Comparison of ENCODE assay signal across 10 cellular contexts in genomic region chr17:1834378-1835149, GRCh38. TPM values are rescaled to one million over a fixed set of nuclear protein-coding genes. Genes with fewer than 3 reads are reported as not detected.
A peak's percentile ranks its signal among the peaks of the same experiment; 100 is the strongest.
DNase-seq lines count a peak whose midpoint lies in the region; ATAC-seq and TF ChIP-seq lines count a peak whose summit lies in the region.
"Had no signal": no experiment of that assay in that cellular context is flagged by ENCODE, and none has a peak within 500 bp of the region (broad histone marks: within the 10 kb centered on the region; RNA-seq: fewer than 3 reads in every experiment).

No MANE protein-coding gene starts in this region.

- no peak overlapping the region for H3K4me3 Mint-ChIP-seq in WTC11
- H3K4me3 Mint-ChIP-seq in chondrocyte (ENCODE audit: unreplicated experiment) = no peak overlapping the region

- H3K36me3 Mint-ChIP-seq in WTC11 (peaks cover 17% of the 10 kb centered on the region), chondrocyte (ENCODE audit: low read depth) (peaks cover 2% of the 10 kb centered on the region)

- intact Hi-C loops in left colon (cut with DNase I, micrococcal nuclease) = no loop called here

- H3K27ac Mint-ChIP-seq in WTC11 = peak overlapping the region; percentile 44; the same call in 1 of the 2 replicates
- no peak overlapping the region for H3K27ac Mint-ChIP-seq in chondrocyte (ENCODE audit: unreplicated experiment)

- H3K9me3 Mint-ChIP-seq in WTC11 (no peaks in the 10 kb centered on the region; the same call in 1 of the 2 replicates), chondrocyte (ENCODE audit: low read depth) (no peaks in the 10 kb centered on the region)

- CTCF ChIA-PET in WTC11 (lab: Charles Lee) = interaction anchor here (1.4 kb wide), 1 partner anchor 31 kb away, joined by 3 read pairs; no protein-coding TSS in a partner anchor

- H3K4me1 Mint-ChIP-seq in WTC11 (peaks cover 4% of the 10 kb centered on the region), chondrocyte (ENCODE audit: low read depth) (peaks cover 12% of the 10 kb centered on the region)

- TF ChIP-seq CTCF in WTC11 (IDR thresholded peaks at IDR 0.05) = no peak
- no peak for TF ChIP-seq CTCF in chondrocyte (IDR thresholded peaks at IDR 0.05)
- TF ChIP-seq CTCF in brain microvascular endothelial cell (IDR thresholded peaks at IDR 0.05; ENCODE audit: low read depth, low read length, missing control alignments) = no peak

- DNase-seq in stimulated activated CD4-positive, alpha-beta T cell treated with anti-CD3 and anti-CD28 coated beads, Interleukin-12 subunit alpha, Interleukin-12 subunit beta, amount 100 ng/mL, for 24 hours (ENCODE audit: low read depth in 2 of 2) = peak; percentile 2 to 11
- no peak for DNase-seq in stimulated activated CD4-positive, alpha-beta T cell treated with anti-CD3 and anti-CD28 coated beads, Interleukin-4, amount 100 ng/mL, for 1 hour
- DNase-seq in WTC11 (ENCODE audit: low spot score) (no peak), left colon (no peak), chondrocyte (ENCODE audit: low spot score) (no peak), brain microvascular endothelial cell (no peak)
- DNase-seq in stimulated activated naive CD8-positive, alpha-beta T cell treated with anti-CD3 and anti-CD28 coated beads, Interleukin-15, Interleukin-2, amounts not matched to agents 100 U/mL and 50 U/mL, for 24 hours = peak; percentile 25
- DNase-seq: mammary epithelial cell had no signal

- H3K27me3 ChIP-seq in brain microvascular endothelial cell (replicated peaks) = no peaks in the 10 kb centered on the region

- ATAC-seq in HG02938 (IDR thresholded peaks at IDR 0.05; ENCODE audit: unreplicated experiment) (peak; percentile 60), WTC11 (no peak), left colon (no peak)
- peak; percentile 57 for ATAC-seq in stimulated activated naive CD8-positive, alpha-beta T cell treated with anti-CD3 and anti-CD28 coated beads, Interleukin-15, Interleukin-2, amounts not matched to agents 100 U/mL and 50 U/mL, for 24 hours

- H3K27me3 Mint-ChIP-seq in WTC11 (ENCODE audit: low read depth) (no peaks in the 10 kb centered on the region), chondrocyte (ENCODE audit: low read depth) (no peaks in the 10 kb centered on the region)

- in situ Hi-C loops in brain microvascular endothelial cell (cut with HindIII; ENCODE audit: low pct_ligation_motif_present, low sequenced_read_pairs) = no loop called here

- H3K4me3 ChIP-seq in brain microvascular endothelial cell (ENCODE audit: low read depth, low read length) = no peak overlapping the region

- H3K36me3 ChIP-seq in brain microvascular endothelial cell (replicated peaks) = no peaks in the 10 kb centered on the region

- H3K27ac ChIP-seq in brain microvascular endothelial cell = no peak overlapping the region
- H3K27ac ChIP-seq: epithelial cell of prostate had no signal

- POLR2A ChIA-PET in WTC11 (lab: Charles Lee) = interaction anchor here (0.7 kb wide), 1 partner anchor 161 kb away, joined by 3 read pairs; no protein-coding TSS in a partner anchor

TF ChIP-seq in WTC11, 78 proteins besides CTCF, POLR2A, EP300 and RAD21:
- TF ChIP-seq, protein P1, sequence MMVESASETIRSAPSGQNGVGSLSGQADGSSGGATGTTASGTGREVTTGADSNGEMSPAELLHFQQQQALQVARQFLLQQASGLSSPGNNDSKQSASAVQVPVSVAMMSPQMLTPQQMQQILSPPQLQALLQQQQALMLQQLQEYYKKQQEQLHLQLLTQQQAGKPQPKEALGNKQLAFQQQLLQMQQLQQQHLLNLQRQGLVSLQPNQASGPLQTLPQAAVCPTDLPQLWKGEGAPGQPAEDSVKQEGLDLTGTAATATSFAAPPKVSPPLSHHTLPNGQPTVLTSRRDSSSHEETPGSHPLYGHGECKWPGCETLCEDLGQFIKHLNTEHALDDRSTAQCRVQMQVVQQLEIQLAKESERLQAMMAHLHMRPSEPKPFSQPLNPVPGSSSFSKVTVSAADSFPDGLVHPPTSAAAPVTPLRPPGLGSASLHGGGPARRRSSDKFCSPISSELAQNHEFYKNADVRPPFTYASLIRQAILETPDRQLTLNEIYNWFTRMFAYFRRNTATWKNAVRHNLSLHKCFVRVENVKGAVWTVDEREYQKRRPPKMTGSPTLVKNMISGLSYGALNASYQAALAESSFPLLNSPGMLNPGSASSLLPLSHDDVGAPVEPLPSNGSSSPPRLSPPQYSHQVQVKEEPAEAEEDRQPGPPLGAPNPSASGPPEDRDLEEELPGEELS (CRISPR knock-in tag; IDR thresholded peaks at IDR 0.05) = no peak
- TF ChIP-seq PRDM15 (CRISPR knock-in tag; IDR thresholded peaks at IDR 0.05) (no peak), ZNF396 (CRISPR knock-in tag; IDR thresholded peaks at IDR 0.05; ENCODE audit: borderline replicate concordance) (no peak), ZNF317 (CRISPR knock-in tag; IDR thresholded peaks at IDR 0.05; ENCODE audit: borderline replicate concordance, low read depth) (no peak), IRF2 (CRISPR knock-in tag; IDR thresholded peaks at IDR 0.05; ENCODE audit: borderline replicate concordance, low read depth) (no peak), SP1 (CRISPR knock-in tag; conservative IDR thresholded peaks at IDR 0.05) (no peak), ETV6 (CRISPR knock-in tag; IDR thresholded peaks at IDR 0.05) (no peak), JUN (CRISPR knock-in tag; IDR thresholded peaks at IDR 0.05) (no peak), HMGA2 (CRISPR knock-in tag; IDR thresholded peaks at IDR 0.05) (no peak)
- TF ChIP-seq, protein P2, sequence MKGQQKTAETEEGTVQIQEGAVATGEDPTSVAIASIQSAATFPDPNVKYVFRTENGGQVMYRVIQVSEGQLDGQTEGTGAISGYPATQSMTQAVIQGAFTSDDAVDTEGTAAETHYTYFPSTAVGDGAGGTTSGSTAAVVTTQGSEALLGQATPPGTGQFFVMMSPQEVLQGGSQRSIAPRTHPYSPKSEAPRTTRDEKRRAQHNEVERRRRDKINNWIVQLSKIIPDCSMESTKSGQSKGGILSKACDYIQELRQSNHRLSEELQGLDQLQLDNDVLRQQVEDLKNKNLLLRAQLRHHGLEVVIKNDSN (CRISPR knock-in tag; IDR thresholded peaks at IDR 0.05) = no peak
- TF ChIP-seq, protein P3, sequence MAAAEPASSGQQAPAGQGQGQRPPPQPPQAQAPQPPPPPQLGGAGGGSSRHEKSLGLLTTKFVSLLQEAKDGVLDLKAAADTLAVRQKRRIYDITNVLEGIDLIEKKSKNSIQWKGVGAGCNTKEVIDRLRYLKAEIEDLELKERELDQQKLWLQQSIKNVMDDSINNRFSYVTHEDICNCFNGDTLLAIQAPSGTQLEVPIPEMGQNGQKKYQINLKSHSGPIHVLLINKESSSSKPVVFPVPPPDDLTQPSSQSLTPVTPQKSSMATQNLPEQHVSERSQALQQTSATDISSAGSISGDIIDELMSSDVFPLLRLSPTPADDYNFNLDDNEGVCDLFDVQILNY (CRISPR knock-in tag; IDR thresholded peaks at IDR 0.05) = no peak

RNA-seq across cellular contexts. Expression of gene RPA1, which starts 4.8 kb away (rescaled TPM):
- total RNA-seq in WTC11 (2021) = 158 to 177 TPM (median 163 TPM) in 3 replicates
- total RNA-seq in left colon = 10 to 100 TPM; 57.2 to 69.6 TPM
- total RNA-seq in chondrocyte = 56.6 to 92.6 TPM (median 57.6 TPM) in 3 replicates

RNA-seq across cellular contexts. Expression of gene SMYD4, which starts 4.9 kb away (rescaled TPM):
- 24.1 to 28.8 TPM (median 28.2 TPM) in 3 replicates for total RNA-seq in WTC11 (2021)
- 10 to 100 TPM in 1 of 2 donors, 1 to 10 TPM in 1; 10.0 to 13.6 TPM for total RNA-seq in left colon
- total RNA-seq in chondrocyte = 8.4 to 12.4 TPM (median 10.7 TPM) in 3 replicates

Comparison
In these comparisons a context has a peak if more than half of its experiments do, and no peak if none do; other contexts are left out.
1. DNase-seq: peak in stimulated activated CD4-positive, alpha-beta T cell treated with anti-CD3 and anti-CD28 coated beads, Interleukin-12 subunit alpha, Interleukin-12 subunit beta, amount 100 ng/mL, for 24 hours (2 of 2) and stimulated activated naive CD8-positive, alpha-beta T cell treated with anti-CD3 and anti-CD28 coated beads, Interleukin-15, Interleukin-2, amounts not matched to agents 100 U/mL and 50 U/mL, for 24 hours (single experiment); none in stimulated activated CD4-positive, alpha-beta T cell treated with anti-CD3 and anti-CD28 coated beads, Interleukin-4, amount 100 ng/mL, for 1 hour (single experiment), WTC11 (single experiment), left colon (0 of 2), chondrocyte (single experiment) and brain microvascular endothelial cell (single experiment).
2. ATAC-seq: peak in HG02938 (single experiment) and stimulated activated naive CD8-positive, alpha-beta T cell treated with anti-CD3 and anti-CD28 coated beads, Interleukin-15, Interleukin-2, amounts not matched to agents 100 U/mL and 50 U/mL, for 24 hours (single experiment); none in WTC11 (single experiment) and left colon (single experiment).